ENCODE assay signal across 17 cellular contexts in genomic region chr5:42074353-42074752, GRCh38.
A peak's percentile ranks its signal among the peaks of the same experiment; 100 is the strongest.
DNase-seq lines count a peak whose midpoint lies in the region; ATAC-seq and TF ChIP-seq lines count a peak whose summit lies in the region.
"Had no signal": no experiment of that assay in that cellular context is flagged by ENCODE, and none has a peak within 500 bp of the region (broad histone marks: within the 10 kb centered on the region; RNA-seq: fewer than 3 reads in every experiment).

No MANE protein-coding gene starts in this region.

- no peak overlapping the region for H3K4me3 Mint-ChIP-seq in nephron progenitor cell
- H3K4me3 Mint-ChIP-seq in activated CD4-positive, alpha-beta memory T cell treated with anti-CD3 and anti-CD28 coated beads, Interleukin-2, amount 10 ng/mL, durations not matched to agents 7 days and 5 days, result no peak overlapping the region
- H3K4me3 Mint-ChIP-seq: B cell; CD4-positive, CD25-positive, alpha-beta regulatory T cell; CD8-positive, alpha-beta T cell had no signal

- peaks cover 32% of the 10 kb centered on the region for H3K9me3 Mint-ChIP-seq in nephron progenitor cell
- peaks cover 4% of the 10 kb centered on the region for H3K9me3 Mint-ChIP-seq in activated CD4-positive, alpha-beta memory T cell treated with anti-CD3 and anti-CD28 coated beads, Interleukin-2, amount 10 ng/mL, durations not matched to agents 7 days and 5 days
- H3K9me3 Mint-ChIP-seq: CD8-positive, alpha-beta T cell had no signal

- CTCF ChIA-PET in activated CD4-positive, alpha-beta memory T cell treated with anti-CD3 and anti-CD28 coated beads, Interleukin-2, amount 10 ng/mL, durations not matched to agents 7 days and 5 days (lab: Charles Lee), result no interaction called here

- peaks cover 22% of the 10 kb centered on the region for H3K4me1 Mint-ChIP-seq in nephron progenitor cell
- H3K4me1 Mint-ChIP-seq in activated CD4-positive, alpha-beta memory T cell treated with anti-CD3 and anti-CD28 coated beads, Interleukin-2, amount 10 ng/mL, durations not matched to agents 7 days and 5 days, result no peaks in the 10 kb centered on the region
- H3K4me1 Mint-ChIP-seq: B cell; CD4-positive, CD25-positive, alpha-beta regulatory T cell had no signal

- POLR2A ChIA-PET in activated CD4-positive, alpha-beta memory T cell treated with anti-CD3 and anti-CD28 coated beads, Interleukin-2, amount 10 ng/mL, durations not matched to agents 7 days and 5 days (lab: Charles Lee), result no interaction called here

- no peak for ATAC-seq in GM19467 (IDR thresholded peaks at IDR 0.05; ENCODE audit: unreplicated experiment)
- ATAC-seq: CD8-positive, alpha-beta T cell had no signal

- no peak for TF ChIP-seq CTCF in nephron progenitor cell (IDR thresholded peaks at IDR 0.05)

- H3K27me3 Mint-ChIP-seq in nephron progenitor cell (ENCODE audit: low read depth, poor library complexity), result no peaks in the 10 kb centered on the region
- peaks cover 7% of the 10 kb centered on the region for H3K27me3 Mint-ChIP-seq in activated CD4-positive, alpha-beta memory T cell treated with anti-CD3 and anti-CD28 coated beads, Interleukin-2, amount 10 ng/mL, durations not matched to agents 7 days and 5 days
- H3K27me3 Mint-ChIP-seq: B cell had no signal

- H3K36me3 Mint-ChIP-seq in nephron progenitor cell (ENCODE audit: low read depth), result peaks cover 13% of the 10 kb centered on the region
- H3K36me3 Mint-ChIP-seq in activated CD4-positive, alpha-beta memory T cell treated with anti-CD3 and anti-CD28 coated beads, Interleukin-2, amount 10 ng/mL, durations not matched to agents 7 days and 5 days (ENCODE audit: low read depth), result no peaks in the 10 kb centered on the region
- H3K36me3 Mint-ChIP-seq: CD4-positive, CD25-positive, alpha-beta regulatory T cell; CD8-positive, alpha-beta T cell had no signal

- DNase-seq in NCI-H748 treated with DMSO at 0.1 percent for 48 hours (lab: John Stamatoyannopoulos, UW), result peak; percentile 19
- no peak for DNase-seq in NCI-H748 (lab: John Stamatoyannopoulos, UW; ENCODE audit: unreplicated experiment)
- DNase-seq in H4 (ENCODE audit: low spot score), result peak; percentile 21
- peak; percentile 19 for DNase-seq in M059J (ENCODE audit: low read depth)
- DNase-seq in nephron progenitor cell, result no peak
- no peak for DNase-seq in activated CD4-positive, alpha-beta memory T cell treated with anti-CD3 and anti-CD28 coated beads, Interleukin-2, amount 10 ng/mL, durations not matched to agents 7 days and 5 days
- no peak for DNase-seq in OCI-M1 (lab: John Stamatoyannopoulos, UW)
- DNase-seq: Caco-2; CD4-positive, CD25-positive, alpha-beta regulatory T cell; CD8-positive, alpha-beta T cell; DMS153; DMS79 treated with DMSO at 0.1 percent for 48 hours; GF-D8; GOT3; HCEC 1CT had no signal

- H3K27ac Mint-ChIP-seq in nephron progenitor cell, result peak overlapping the region; percentile 95
- H3K27ac Mint-ChIP-seq in activated CD4-positive, alpha-beta memory T cell treated with anti-CD3 and anti-CD28 coated beads, Interleukin-2, amount 10 ng/mL, durations not matched to agents 7 days and 5 days, result no peak overlapping the region
- H3K27ac Mint-ChIP-seq: B cell; CD4-positive, CD25-positive, alpha-beta regulatory T cell; CD8-positive, alpha-beta T cell had no signal

Comparison
In these comparisons a context has a peak if more than half of its experiments do, and no peak if none do; other contexts are left out.
1. DNase-seq: peak in NCI-H748 treated with DMSO at 0.1 percent for 48 hours (single experiment), H4 (single experiment) and M059J (single experiment); none in NCI-H748 (single experiment), nephron progenitor cell (single experiment), activated CD4-positive, alpha-beta memory T cell treated with anti-CD3 and anti-CD28 coated beads, Interleukin-2, amount 10 ng/mL, durations not matched to agents 7 days and 5 days (single experiment) and OCI-M1 (single experiment).